In the genomic region with DNA sequence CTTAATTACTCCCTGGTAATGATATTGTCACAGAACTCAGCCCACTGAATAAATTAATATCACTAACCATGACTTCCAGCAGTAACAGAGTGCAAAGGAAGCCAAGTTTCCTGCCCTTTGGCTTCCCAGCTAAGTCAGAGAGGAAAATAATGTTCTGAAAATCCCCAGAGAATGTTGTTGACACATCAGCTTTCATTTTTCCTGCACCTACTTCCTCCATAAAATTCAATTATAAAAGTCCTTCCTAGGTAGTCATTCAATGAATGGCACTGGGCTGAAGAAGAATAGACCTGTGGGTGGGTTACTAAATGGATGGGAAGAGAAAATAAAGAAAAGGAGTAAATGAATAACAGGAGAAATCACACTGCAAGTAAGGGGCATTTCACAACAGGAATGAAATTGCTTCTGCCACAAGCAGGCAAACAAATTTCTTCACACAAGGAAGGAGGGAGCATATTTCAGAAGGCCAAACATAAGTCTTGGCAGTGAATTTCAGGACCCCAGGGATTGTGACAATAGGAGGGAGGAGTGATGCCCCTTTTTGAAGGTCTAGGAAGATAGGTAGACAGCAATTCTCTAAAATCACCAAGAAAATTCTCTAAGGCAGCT, we compare ENCODE assay signal across 1 cellular context.
TF ChIP-seq lines count a peak whose summit lies in the region.

No MANE protein-coding gene starts in this region.

TF ChIP-seq in liver, 16 proteins besides CTCF, POLR2A, EP300 and RAD21 (continued from another document):
- TF ChIP-seq, protein P1, sequence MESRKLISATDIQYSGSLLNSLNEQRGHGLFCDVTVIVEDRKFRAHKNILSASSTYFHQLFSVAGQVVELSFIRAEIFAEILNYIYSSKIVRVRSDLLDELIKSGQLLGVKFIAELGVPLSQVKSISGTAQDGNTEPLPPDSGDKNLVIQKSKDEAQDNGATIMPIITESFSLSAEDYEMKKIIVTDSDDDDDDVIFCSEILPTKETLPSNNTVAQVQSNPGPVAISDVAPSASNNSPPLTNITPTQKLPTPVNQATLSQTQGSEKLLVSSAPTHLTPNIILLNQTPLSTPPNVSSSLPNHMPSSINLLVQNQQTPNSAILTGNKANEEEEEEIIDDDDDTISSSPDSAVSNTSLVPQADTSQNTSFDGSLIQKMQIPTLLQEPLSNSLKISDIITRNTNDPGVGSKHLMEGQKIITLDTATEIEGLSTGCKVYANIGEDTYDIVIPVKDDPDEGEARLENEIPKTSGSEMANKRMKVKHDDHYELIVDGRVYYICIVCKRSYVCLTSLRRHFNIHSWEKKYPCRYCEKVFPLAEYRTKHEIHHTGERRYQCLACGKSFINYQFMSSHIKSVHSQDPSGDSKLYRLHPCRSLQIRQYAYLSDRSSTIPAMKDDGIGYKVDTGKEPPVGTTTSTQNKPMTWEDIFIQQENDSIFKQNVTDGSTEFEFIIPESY (IDR thresholded peaks at IDR 0.05) = no peak
- TF ChIP-seq JUND (IDR thresholded peaks at IDR 0.05) (no peak), TAF1 (conservative IDR thresholded peaks at IDR 0.05) (no peak), YY1 (IDR thresholded peaks at IDR 0.05) (no peak), RXRA (IDR thresholded peaks at IDR 0.05) (no peak), EGR1 (IDR thresholded peaks at IDR 0.05; ENCODE audit: low read depth in 2 of 2) (no peak), FOXA2 (IDR thresholded peaks at IDR 0.05) (no peak)
- TF ChIP-seq, protein P2, sequence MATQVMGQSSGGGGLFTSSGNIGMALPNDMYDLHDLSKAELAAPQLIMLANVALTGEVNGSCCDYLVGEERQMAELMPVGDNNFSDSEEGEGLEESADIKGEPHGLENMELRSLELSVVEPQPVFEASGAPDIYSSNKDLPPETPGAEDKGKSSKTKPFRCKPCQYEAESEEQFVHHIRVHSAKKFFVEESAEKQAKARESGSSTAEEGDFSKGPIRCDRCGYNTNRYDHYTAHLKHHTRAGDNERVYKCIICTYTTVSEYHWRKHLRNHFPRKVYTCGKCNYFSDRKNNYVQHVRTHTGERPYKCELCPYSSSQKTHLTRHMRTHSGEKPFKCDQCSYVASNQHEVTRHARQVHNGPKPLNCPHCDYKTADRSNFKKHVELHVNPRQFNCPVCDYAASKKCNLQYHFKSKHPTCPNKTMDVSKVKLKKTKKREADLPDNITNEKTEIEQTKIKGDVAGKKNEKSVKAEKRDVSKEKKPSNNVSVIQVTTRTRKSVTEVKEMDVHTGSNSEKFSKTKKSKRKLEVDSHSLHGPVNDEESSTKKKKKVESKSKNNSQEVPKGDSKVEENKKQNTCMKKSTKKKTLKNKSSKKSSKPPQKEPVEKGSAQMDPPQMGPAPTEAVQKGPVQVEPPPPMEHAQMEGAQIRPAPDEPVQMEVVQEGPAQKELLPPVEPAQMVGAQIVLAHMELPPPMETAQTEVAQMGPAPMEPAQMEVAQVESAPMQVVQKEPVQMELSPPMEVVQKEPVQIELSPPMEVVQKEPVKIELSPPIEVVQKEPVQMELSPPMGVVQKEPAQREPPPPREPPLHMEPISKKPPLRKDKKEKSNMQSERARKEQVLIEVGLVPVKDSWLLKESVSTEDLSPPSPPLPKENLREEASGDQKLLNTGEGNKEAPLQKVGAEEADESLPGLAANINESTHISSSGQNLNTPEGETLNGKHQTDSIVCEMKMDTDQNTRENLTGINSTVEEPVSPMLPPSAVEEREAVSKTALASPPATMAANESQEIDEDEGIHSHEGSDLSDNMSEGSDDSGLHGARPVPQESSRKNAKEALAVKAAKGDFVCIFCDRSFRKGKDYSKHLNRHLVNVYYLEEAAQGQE (IDR thresholded peaks at IDR 0.05) = no peak
- TF ChIP-seq, protein P3, sequence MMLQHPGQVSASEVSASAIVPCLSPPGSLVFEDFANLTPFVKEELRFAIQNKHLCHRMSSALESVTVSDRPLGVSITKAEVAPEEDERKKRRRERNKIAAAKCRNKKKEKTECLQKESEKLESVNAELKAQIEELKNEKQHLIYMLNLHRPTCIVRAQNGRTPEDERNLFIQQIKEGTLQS (IDR thresholded peaks at IDR 0.05) = no peak
